8 cellular contexts compared by ENCODE assay signal in genomic region chr2:176637134-176637496, GRCh38.
DNase-seq lines count a peak whose midpoint lies in the region; ATAC-seq and TF ChIP-seq lines count a peak whose summit lies in the region.

No MANE protein-coding gene starts in this region.

- intact Hi-C loops in IMR-90 (cut with micrococcal nuclease), result no loop called here
- intact Hi-C loops in mucosa of descending colon (cut with DNase I, micrococcal nuclease), result loop anchor here (5.0 kb wide), 2 partner anchors 495 to 510 kb away; partner anchors contain the start of gene HOXD8 (in 2 of the 2)

- peaks cover 30 to 63% (median 60%) of the 10 kb centered on the region in 11 experiments for H3K27me3 ChIP-seq in BLaER1 treated with 17β-estradiol and CSF1 and Interleukin-3, amounts not matched to agents 10 nM and 100 nM
- H3K27me3 ChIP-seq in IMR-90 (ENCODE audit: control insufficient read depth, insufficient read depth, low read length), result peaks cover 32% of the 10 kb centered on the region

- ATAC-seq in IMR-90 (ENCODE audit: low read depth) (no peak), mucosa of descending colon (no peak)

- peak overlapping the region; percentile 52; the same call in 1 of the 2 replicates for H2BK120ac ChIP-seq in IMR-90 (ENCODE audit: low read depth, low read length)

- H2AFZ ChIP-seq in IMR-90 (replicated peaks; ENCODE audit: low read length, poor library complexity), result peak overlapping the region; percentile 85

- H3K27ac ChIP-seq in BLaER1 treated with 17β-estradiol and CSF1 and Interleukin-3, amounts not matched to agents 10 nM and 100 nM, result no peak overlapping the region
- no peak overlapping the region for H3K27ac ChIP-seq in IMR-90 (ENCODE audit: insufficient read depth, low read length)
- peak overlapping the region in 1 of 2 donors; percentile 57 for H3K27ac ChIP-seq in coronary artery

- H3K4me1 Mint-ChIP-seq in nephron, result peaks cover 38% of the 10 kb centered on the region

- H2AK5ac ChIP-seq in IMR-90 (ENCODE audit: low read depth, low read length), result no peak overlapping the region

- TF ChIP-seq CTCF in IMR-90 (conservative IDR thresholded peaks at IDR 0.05; ENCODE audit: low read depth, low read length), result no peak
- no peak for TF ChIP-seq CTCF in coronary artery (IDR thresholded peaks at IDR 0.05)
- no peak for TF ChIP-seq CTCF in nephron (IDR thresholded peaks at IDR 0.05; ENCODE audit: unreplicated experiment in 3 of 3)
- TF ChIP-seq CTCF in GM10266 (IDR thresholded peaks at IDR 0.05; ENCODE audit: control insufficient read depth, insufficient read depth, low read depth, missing control alignments), result no peak
- no peak for TF ChIP-seq CTCF in mucosa of descending colon (IDR thresholded peaks at IDR 0.05)

- DNase-seq in IMR-90 (no peak), coronary artery (ENCODE audit: low spot score) (no peak), COLO829 (ENCODE audit: low spot score) (no peak), GM10266 (ENCODE audit: extremely low spot score) (no peak), mucosa of descending colon (no peak), AG08396 (ENCODE audit: low spot score) (no peak)

- H4K5ac ChIP-seq in IMR-90 (ENCODE audit: low read depth, low read length), result no peak overlapping the region

- CTCF ChIA-PET in IMR-90 (lab: Yijun Ruan, JAX), result interaction anchor here (1.0 to 3.9 kb wide), 6 partner anchors 15 to 510 kb away, joined by 3 to 23 read pairs (median 13); no protein-coding TSS in a partner anchor

- dilution Hi-C loops in IMR-90 (cut with HindIII; ENCODE audit: low sequenced_read_pairs, unreplicated experiment), result no loop called here

- H3K79me1 ChIP-seq in IMR-90 (ENCODE audit: low read depth in 1 of 2, low read length in 2 of 2), result no peaks in the 10 kb centered on the region

- in situ Hi-C loops in IMR-90 (cut with MboI; ENCODE audit: low sequenced_read_pairs), result loop anchor here (5.0 to 10.0 kb wide), 2 partner anchors 182 to 510 kb away; partner anchors contain the start of gene HOXD8

- peak overlapping the region; percentile 39 to 83; a peak in 2 of 4 replicates for H4K8ac ChIP-seq in IMR-90 (ENCODE audit: low read depth in 2 of 2, low read length in 2 of 2)

- no peak overlapping the region for H3K4ac ChIP-seq in IMR-90 (ENCODE audit: low read depth, low read length)

- H3K56ac ChIP-seq in IMR-90 (ENCODE audit: extremely low read depth, insufficient read depth, low read length), result 0 out of 2 replicates have a peak overlapping the region, but pooled peaks have one; percentile 11

- H3K27ac Mint-ChIP-seq in nephron, result peak overlapping the region; percentile 89 to 93 (median 93)

- no peak for TF ChIP-seq RAD21 in IMR-90 (IDR thresholded peaks at IDR 0.05; ENCODE audit: low read length)

- peak overlapping the region; percentile 9; the same call in 1 of the 2 replicates for H2BK20ac ChIP-seq in IMR-90 (ENCODE audit: low read depth, low read length)

- H2AK9ac ChIP-seq in IMR-90 (replicated peaks; ENCODE audit: low read depth, low read length, poor library complexity), result no peak overlapping the region

- H3K9ac ChIP-seq in BLaER1 treated with 17β-estradiol and CSF1 and Interleukin-3, amounts not matched to agents 10 nM and 100 nM, result no peak overlapping the region
- H3K9ac ChIP-seq in IMR-90 (ENCODE audit: low read depth, low read length), result no peak overlapping the region

- peaks cover 58% of the 10 kb centered on the region for H3K27me3 Mint-ChIP-seq in nephron (ENCODE audit: low read depth)

- POLR2A ChIA-PET in IMR-90 (lab: Charles Lee; ENCODE audit: unreplicated experiment), result no interaction called here

- H3K4me2 ChIP-seq in BLaER1 treated with 17β-estradiol and CSF1 and Interleukin-3, amounts not matched to agents 10 nM and 100 nM, result peak overlapping the region in 9 of 11 experiments; percentile 55 to 94 (median 75); a peak in 14 of 22 replicates
- peak overlapping the region; percentile 33 for H3K4me2 ChIP-seq in IMR-90 (ENCODE audit: low read depth, low read length)

- BruUV-seq in IMR-90 (replicated peaks; lab: Mats Ljungman, UMichigan), result no TSS peak

- H3K36me3 ChIP-seq in BLaER1 treated with 17β-estradiol and CSF1 and Interleukin-3, amounts not matched to agents 10 nM and 100 nM, result no peaks in the 10 kb centered on the region
- no peaks in the 10 kb centered on the region for H3K36me3 ChIP-seq in IMR-90 (ENCODE audit: control insufficient read depth, insufficient read depth, low read length)
- H3K36me3 ChIP-seq in mucosa of descending colon (ENCODE audit: low read depth), result no peaks in the 10 kb centered on the region

- no peaks in the 10 kb centered on the region for H3K9me3 Mint-ChIP-seq in nephron

- no peak for TF ChIP-seq POLR2A in IMR-90 (IDR thresholded peaks at IDR 0.05; ENCODE audit: low read depth, low read length)

- H4K91ac ChIP-seq in IMR-90 (ENCODE audit: insufficient read depth, low read depth, low read length), result no peak overlapping the region

- no peak overlapping the region for H2BK5ac ChIP-seq in IMR-90 (ENCODE audit: low read depth, low read length, poor library complexity, severe bottlenecking)

- no peaks in the 10 kb centered on the region for H3K9me1 ChIP-seq in IMR-90 (ENCODE audit: insufficient read depth, low read length)

- H2BK15ac ChIP-seq in IMR-90 (ENCODE audit: low read depth, low read length), result no peak overlapping the region

- H3K4me3 Mint-ChIP-seq in nephron, result peak overlapping the region; percentile 84 to 94 (median 91)

- peaks cover 6% of the 10 kb centered on the region for H3K36me3 Mint-ChIP-seq in nephron (ENCODE audit: low read depth)

- H3K14ac ChIP-seq in IMR-90 (replicated peaks; ENCODE audit: low read depth, low read length), result no peak overlapping the region

- peak overlapping the region in 9 of 10 experiments; percentile 33 to 65 (median 47); a peak in 10 of 20 replicates for H3K4me3 ChIP-seq in BLaER1 treated with 17β-estradiol and CSF1 and Interleukin-3, amounts not matched to agents 10 nM and 100 nM
- peak overlapping the region; percentile 38 for H3K4me3 ChIP-seq in IMR-90 (ENCODE audit: insufficient read depth, low read depth, low read length)
- H3K4me3 ChIP-seq in coronary artery, result peak overlapping the region; percentile 75
- no peak overlapping the region for H3K4me3 ChIP-seq in mucosa of descending colon

- H4K20me1 ChIP-seq in BLaER1 treated with 17β-estradiol and CSF1 and Interleukin-3, amounts not matched to agents 10 nM and 100 nM, result peaks cover 0 to 12% (median 0%) of the 10 kb centered on the region in 11 experiments; a peak in 3 of 22 replicates
- H4K20me1 ChIP-seq in IMR-90 (ENCODE audit: insufficient read depth, low read length), result no peaks in the 10 kb centered on the region

- WGBS in IMR-90 (ENCODE audit: extremely low coverage in 2 of 2, insufficient read length in 1 of 2), 2 experiments, result 22% methylated on average over 4 of the region's 13 CpGs; no CpG with 5 or more reads in 1 of the 2 experiments

- no peak overlapping the region for H3K18ac ChIP-seq in IMR-90 (ENCODE audit: low read depth, low read length)

- no peak overlapping the region for H3K23ac ChIP-seq in IMR-90 (ENCODE audit: low read depth, low read length)

- H3K4me1 ChIP-seq in BLaER1 treated with 17β-estradiol and CSF1 and Interleukin-3, amounts not matched to agents 10 nM and 100 nM, result peaks cover 0 to 7% (median 5%) of the 10 kb centered on the region in 10 experiments; a peak in 8 of 20 replicates
- no peaks in the 10 kb centered on the region for H3K4me1 ChIP-seq in IMR-90 (ENCODE audit: control insufficient read depth, insufficient read depth, low read length)
- no peaks in the 10 kb centered on the region for H3K4me1 ChIP-seq in mucosa of descending colon (ENCODE audit: low read depth)

- peaks cover 0 to 8% (median 3%) of the 10 kb centered on the region in 11 experiments; a peak in 8 of 22 replicates for H3K9me3 ChIP-seq in BLaER1 treated with 17β-estradiol and CSF1 and Interleukin-3, amounts not matched to agents 10 nM and 100 nM (replicated peaks in 1 of 11)
- H3K9me3 ChIP-seq in IMR-90 (ENCODE audit: control insufficient read depth, insufficient read depth, low read length), result no peaks in the 10 kb centered on the region
- H3K9me3 ChIP-seq in mucosa of descending colon, result no peaks in the 10 kb centered on the region

TF ChIP-seq in IMR-90, 13 proteins besides CTCF, POLR2A, EP300 and RAD21:
- TF ChIP-seq RCOR1 (IDR thresholded peaks at IDR 0.05; ENCODE audit: insufficient replicate concordance, low read length) (no peak), SMC3 (IDR thresholded peaks at IDR 0.05; ENCODE audit: low read depth, low read length) (no peak), NFE2L2 (IDR thresholded peaks at IDR 0.05; ENCODE audit: low read depth, low read length) (no peak), CHD1 (IDR thresholded peaks at IDR 0.05; ENCODE audit: low read depth, low read length) (no peak), RFX5 (IDR thresholded peaks at IDR 0.05; ENCODE audit: low read depth, low read length) (no peak), MAZ (IDR thresholded peaks at IDR 0.05; ENCODE audit: borderline replicate concordance, low read depth, low read length) (no peak), USF2 (IDR thresholded peaks at IDR 0.05; ENCODE audit: low read depth, low read length) (no peak), MAFK (IDR thresholded peaks at IDR 0.05; ENCODE audit: low read depth, low read length) (no peak), ELK1 (IDR thresholded peaks at IDR 0.05; ENCODE audit: borderline replicate concordance, low read depth, low read length) (no peak), BHLHE40 (IDR thresholded peaks at IDR 0.05; ENCODE audit: low read depth, low read length) (no peak), FOS (IDR thresholded peaks at IDR 0.05; ENCODE audit: low read depth, low read length) (no peak)
